8 cellular contexts compared by ENCODE assay signal in the genomic region with DNA sequence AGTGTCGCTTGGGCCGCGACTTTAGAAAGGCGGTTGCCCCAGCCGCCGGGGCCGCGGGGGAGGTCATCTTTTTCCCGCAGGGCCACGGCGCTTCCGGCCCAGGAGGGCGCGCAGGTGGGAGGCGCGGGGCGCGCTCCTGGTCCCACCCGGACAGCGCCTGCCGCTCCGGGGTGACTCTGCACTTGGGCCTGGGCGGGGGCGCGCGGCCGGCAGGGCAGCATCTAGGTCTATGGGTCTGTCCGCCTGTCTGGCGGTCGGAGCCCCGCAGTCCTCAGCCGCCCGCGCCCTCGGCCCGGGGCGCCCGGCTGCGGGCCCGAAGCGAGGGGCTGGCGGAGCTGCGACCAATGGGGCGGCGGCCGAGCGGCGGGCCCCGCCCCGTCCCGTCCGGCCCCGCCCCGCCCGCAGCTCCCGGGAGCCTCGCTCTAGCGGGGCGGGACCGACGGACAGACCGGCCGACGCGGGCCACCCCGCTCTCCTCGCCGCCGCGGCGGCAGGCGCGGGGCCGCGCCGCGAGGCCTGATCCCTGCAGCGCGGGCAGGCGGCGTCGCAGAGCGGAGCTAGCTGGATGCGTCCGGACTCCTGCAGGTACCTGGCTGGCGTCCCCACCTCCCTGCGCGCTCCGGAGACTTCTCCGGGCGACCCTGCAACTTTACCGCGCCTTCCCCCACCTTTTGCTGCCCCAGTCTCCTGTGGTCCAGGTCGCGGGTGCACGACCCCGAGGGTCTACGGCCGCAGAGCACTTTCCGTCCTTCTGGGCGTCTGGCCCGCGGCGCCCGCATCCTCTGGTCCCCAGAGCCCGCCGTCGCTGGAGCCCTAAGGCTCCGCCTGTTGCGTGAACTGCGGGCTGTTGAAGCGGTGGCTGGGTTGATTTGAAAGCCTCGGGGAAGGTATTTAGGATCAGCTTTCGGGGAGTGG. TPM values are rescaled to one million over a fixed set of nuclear protein-coding genes. Genes with fewer than 3 reads are reported as not detected.
A peak's percentile ranks its signal among the peaks of the same experiment; 100 is the strongest.
DNase-seq lines count a peak whose midpoint lies in the region; ATAC-seq, FAIRE-seq and TF ChIP-seq lines count a peak whose summit lies in the region.

Gene KCNS3, plus strand, starts transcription at position 446 of the 915 bp plus-strand sequence. CDS start 52,342 bp downstream, outside the sequence.

- H3K9me3 ChIP-seq in Caco-2 (0 out of 2 replicates have a peak, but pooled peaks cover 3% of the 10 kb centered on the region), testis (no peaks in the 10 kb centered on the region)

- ATAC-seq in GM19324 (IDR thresholded peaks at IDR 0.05; ENCODE audit: low FRiP score, unreplicated experiment) (peak; percentile 84), HG03175 (IDR thresholded peaks at IDR 0.05; ENCODE audit: unreplicated experiment) (peak; percentile 72)

- CTCF ChIA-PET in Caco-2 (lab: Charles Lee) = no interaction called here

- FAIRE-seq in RCC 7860 (lab: Jason Lieb, UNC) = no peak

- DNase-seq in Caco-2 = peak in 1 of 2 experiments; percentile 50
- DNase-seq in RCC 7860 (ENCODE audit: low spot score) = peak; percentile 26
- peak in 1 of 2 donors; percentile 84 for DNase-seq in lower leg skin (ENCODE audit: low spot score in 2 of 2)
- peak; percentile 59 for DNase-seq in testis
- no peak for DNase-seq in GF-D8 (lab: John Stamatoyannopoulos, UW)

- TF ChIP-seq POLR2A in lower leg skin (IDR thresholded peaks at IDR 0.05) (no peak), testis (IDR thresholded peaks at IDR 0.05) (no peak)

- POLR2A ChIA-PET in Caco-2 (lab: Charles Lee) = no interaction called here

- peaks cover 5% of the 10 kb centered on the region for H3K9me3 Mint-ChIP-seq in Caco-2 (ENCODE audit: unreplicated experiment)
- no peaks in the 10 kb centered on the region for H3K9me3 Mint-ChIP-seq in dendritic cell treated with granulocyte-macrophage colony-stimulating factor and Interleukin-4, amounts not matched to agents 40 ng/mL and 50 ng/mL, for 4 days

- no TSS peak for BruUV-seq in Caco-2 (replicated peaks; lab: Mats Ljungman, UMichigan)

- H3K4me3 ChIP-seq in Caco-2 (ENCODE audit: low read depth, low read length) = peak within 1 kb of the TSS; percentile 44
- H3K4me3 ChIP-seq in lower leg skin (ENCODE audit: low read depth, poor library complexity, severe bottlenecking) = peak within 1 kb of the TSS; percentile 73
- peak within 1 kb of the TSS; percentile 71 to 76 for H3K4me3 ChIP-seq in testis

- peaks cover 6% of the 10 kb centered on the region for H3K4me1 Mint-ChIP-seq in Caco-2 (ENCODE audit: low read depth, unreplicated experiment)
- peaks cover 19% of the 10 kb centered on the region for H3K4me1 Mint-ChIP-seq in dendritic cell treated with granulocyte-macrophage colony-stimulating factor and Interleukin-4, amounts not matched to agents 40 ng/mL and 50 ng/mL, for 4 days (ENCODE audit: low read depth)

- H3K4me1 ChIP-seq in Caco-2 (peaks cover 11% of the 10 kb centered on the region; the same call in 1 of the 2 replicates), testis (peaks cover 6% of the 10 kb centered on the region)

- H3K27ac Mint-ChIP-seq in Caco-2 (ENCODE audit: unreplicated experiment) = no peak within 1 kb of the TSS
- no peak within 1 kb of the TSS for H3K27ac Mint-ChIP-seq in dendritic cell treated with granulocyte-macrophage colony-stimulating factor and Interleukin-4, amounts not matched to agents 40 ng/mL and 50 ng/mL, for 4 days

- peaks cover 50% of the 10 kb centered on the region for H3K27me3 Mint-ChIP-seq in Caco-2 (ENCODE audit: insufficient read depth, unreplicated experiment)
- H3K27me3 Mint-ChIP-seq in dendritic cell treated with granulocyte-macrophage colony-stimulating factor and Interleukin-4, amounts not matched to agents 40 ng/mL and 50 ng/mL, for 4 days = peaks cover 74% of the 10 kb centered on the region

- H3K27me3 ChIP-seq in Caco-2 (replicated peaks; ENCODE audit: control insufficient read depth, insufficient read depth, low read length) = peaks cover 7% of the 10 kb centered on the region
- H3K27me3 ChIP-seq in testis = no peaks in the 10 kb centered on the region

- peak within 1 kb of the TSS; percentile 79 for H3K4me3 Mint-ChIP-seq in Caco-2 (ENCODE audit: unreplicated experiment)
- H3K4me3 Mint-ChIP-seq in dendritic cell treated with granulocyte-macrophage colony-stimulating factor and Interleukin-4, amounts not matched to agents 40 ng/mL and 50 ng/mL, for 4 days = peak within 1 kb of the TSS; percentile 73

- H3K36me3 ChIP-seq in Caco-2 (ENCODE audit: control insufficient read depth, insufficient read depth, low read length) (no peaks in the 10 kb centered on the region), testis (ENCODE audit: low read depth, missing control alignments) (no peaks in the 10 kb centered on the region)

- WGBS in lower leg skin, 2 donors = 1% methylated on average over 34 to 57 of the region's 114 CpGs
- WGBS in testis, 2 donors = 1% methylated on average over 81 of the region's 114 CpGs; no CpG with 5 or more reads in 1 of the 2 donors

- TF ChIP-seq CTCF in Caco-2 (IDR thresholded peaks at IDR 0.05; ENCODE audit: insufficient read depth in 1 of 2, low read depth in 1 of 2, low read length in 1 of 2, severe bottlenecking in 1 of 2, unreplicated experiment in 1 of 2) (no peak), lower leg skin (IDR thresholded peaks at IDR 0.05) (no peak), testis (IDR thresholded peaks at IDR 0.05) (no peak)

- intact Hi-C loops in Caco-2 (cut with micrococcal nuclease; ENCODE audit: unreplicated experiment) (no loop called here), lower leg skin (cut with DNase I; ENCODE audit: low total_unique reads) (no loop called here), testis (cut with DNase I; ENCODE audit: low total_unique reads) (no loop called here)
- intact Hi-C loops in dendritic cell treated with granulocyte-macrophage colony-stimulating factor and Interleukin-4, amounts not matched to agents 40 ng/mL and 50 ng/mL, for 4 days (cut with micrococcal nuclease) = no loop called here

- H3K27ac ChIP-seq in testis = peak within 1 kb of the TSS; percentile 4 to 56

- peaks cover 5% of the 10 kb centered on the region for H3K36me3 Mint-ChIP-seq in Caco-2 (ENCODE audit: insufficient read depth, unreplicated experiment)
- H3K36me3 Mint-ChIP-seq in dendritic cell treated with granulocyte-macrophage colony-stimulating factor and Interleukin-4, amounts not matched to agents 40 ng/mL and 50 ng/mL, for 4 days (ENCODE audit: low read depth) = no peaks in the 10 kb centered on the region

RNA-seq across cellular contexts. Expression of gene KCNS3, which starts in this region (rescaled TPM):
- 0.14 and 0.20 TPM in 2 replicates for total RNA-seq in Caco-2 (2022)
- 10 to 100 TPM; 11.0 to 35.4 (median 17.9) TPM for total RNA-seq in lower leg skin
- total RNA-seq in testis = 10 to 100 TPM; 17.4 to 86.9 TPM
- polyA plus RNA-seq in testis (ENCODE audit: insufficient read depth, low read depth, low replicate concordance) = 12.1 TPM
